17 cellular contexts compared by ENCODE assay signal in genomic region chr22:23277583-23278295, GRCh38.
A peak's percentile ranks its signal among the peaks of the same experiment; 100 is the strongest.
DNase-seq lines count a peak whose midpoint lies in the region; ATAC-seq and TF ChIP-seq lines count a peak whose summit lies in the region.
"Had no signal": no experiment of that assay in that cellular context is flagged by ENCODE, and none has a peak within 500 bp of the region (broad histone marks: within the 10 kb centered on the region; RNA-seq: fewer than 3 reads in every experiment).

No MANE protein-coding gene starts in this region.

- no peak for ATAC-seq in RWPE2 (ENCODE audit: low read depth)
- ATAC-seq in stimulated activated effector memory CD8-positive, alpha-beta T cell treated with anti-CD3 and anti-CD28 coated beads, Interleukin-12 subunit alpha, Interleukin-12 subunit beta, amount 100 ng/mL, for 72 hours, result no peak
- ATAC-seq in GM18867 (IDR thresholded peaks at IDR 0.05; ENCODE audit: unreplicated experiment), result no peak
- ATAC-seq: left lung had no signal

- CTCF ChIA-PET in Calu3 (lab: Charles Lee), result no interaction called here

- intact Hi-C loops in Calu3 (cut with micrococcal nuclease; ENCODE audit: unreplicated experiment), result no loop called here

- H3K4me3 Mint-ChIP-seq in Calu3 (ENCODE audit: low read depth, unreplicated experiment), result no peak overlapping the region
- no peak overlapping the region for H3K4me3 Mint-ChIP-seq in stimulated activated effector memory CD8-positive, alpha-beta T cell treated with anti-CD3 and anti-CD28 coated beads, Interleukin-12 subunit alpha, Interleukin-12 subunit beta, amount 100 ng/mL, for 72 hours
- H3K4me3 Mint-ChIP-seq: activated B cell treated with CpG ODN at 0.5 μM for 24 hours; activated naive CD4-positive, alpha-beta T cell treated with anti-CD3 and anti-CD28 coated beads, Interleukin-2, amount 50 U/mL, for 24 hours; dendritic cell treated with granulocyte-macrophage colony-stimulating factor and Interleukin-4, amounts not matched to agents 40 ng/mL and 50 ng/mL, for 4 days; T-helper 1 cell treated with Interleukin-12 subunit alpha and Interleukin-12 subunit beta and Interleukin-4 antibody, amounts not matched to agents 30 μg/mL and 1 μg/mL, for 36 hours had no signal

- DNase-seq in Calu3, result no peak
- DNase-seq in RWPE2 (ENCODE audit: low spot score), result no peak
- DNase-seq in epithelial cell of prostate (ENCODE audit: low read depth, low spot score), result no peak
- DNase-seq in stimulated activated effector memory CD8-positive, alpha-beta T cell treated with anti-CD3 and anti-CD28 coated beads, Interleukin-12 subunit alpha, Interleukin-12 subunit beta, amount 100 ng/mL, for 72 hours (ENCODE audit: low spot score in 2 of 2), result no peak
- DNase-seq in stimulated activated CD4-positive, alpha-beta T cell treated with anti-CD3 and anti-CD28 coated beads, Interleukin-4, amount 100 ng/mL, for 4 hours, result no peak
- no peak for DNase-seq in NCI-H1436 (lab: John Stamatoyannopoulos, UW)
- DNase-seq: DMS153, GF-D8, left lung, NCI-H1105 treated with DMSO at 0.1 percent for 48 hours, NCI-H526, SIG-M5 had no signal

- no peak overlapping the region for H3K4me3 ChIP-seq in RWPE2 (ENCODE audit: severe bottlenecking)
- H3K4me3 ChIP-seq: left lung had no signal

- peaks cover 41% of the 10 kb centered on the region for H3K4me1 Mint-ChIP-seq in Calu3 (ENCODE audit: low read depth, unreplicated experiment)
- H3K4me1 Mint-ChIP-seq in stimulated activated effector memory CD8-positive, alpha-beta T cell treated with anti-CD3 and anti-CD28 coated beads, Interleukin-12 subunit alpha, Interleukin-12 subunit beta, amount 100 ng/mL, for 72 hours, result peaks cover 42% of the 10 kb centered on the region

- H3K4me1 ChIP-seq in RWPE2 (ENCODE audit: insufficient read depth, poor library complexity, severe bottlenecking), result peaks cover 41% of the 10 kb centered on the region

- TF ChIP-seq CTCF in Calu3 (IDR thresholded peaks at IDR 0.05; ENCODE audit: unreplicated experiment), result no peak
- no peak for TF ChIP-seq CTCF in RWPE2 (IDR thresholded peaks at IDR 0.05; ENCODE audit: poor library complexity, severe bottlenecking)

- peaks cover 68% of the 10 kb centered on the region for H3K36me3 ChIP-seq in RWPE2 (ENCODE audit: low read depth)

- H3K27ac ChIP-seq in RWPE2 (ENCODE audit: poor library complexity, severe bottlenecking) (peak overlapping the region; percentile 77), epithelial cell of prostate (peak overlapping the region; percentile 75)

- peak overlapping the region; percentile 69 for H3K27ac Mint-ChIP-seq in Calu3 (ENCODE audit: unreplicated experiment)
- peak overlapping the region; percentile 54 for H3K27ac Mint-ChIP-seq in stimulated activated effector memory CD8-positive, alpha-beta T cell treated with anti-CD3 and anti-CD28 coated beads, Interleukin-12 subunit alpha, Interleukin-12 subunit beta, amount 100 ng/mL, for 72 hours
- H3K27ac Mint-ChIP-seq: activated B cell treated with CpG ODN at 0.5 μM for 24 hours; activated naive CD4-positive, alpha-beta T cell treated with anti-CD3 and anti-CD28 coated beads, Interleukin-2, amount 50 U/mL, for 24 hours; dendritic cell treated with granulocyte-macrophage colony-stimulating factor and Interleukin-4, amounts not matched to agents 40 ng/mL and 50 ng/mL, for 4 days had no signal

- no peaks in the 10 kb centered on the region for H3K27me3 Mint-ChIP-seq in Calu3 (ENCODE audit: unreplicated experiment)
- H3K27me3 Mint-ChIP-seq: activated naive CD4-positive, alpha-beta T cell treated with anti-CD3 and anti-CD28 coated beads, Interleukin-2, amount 50 U/mL, for 24 hours; dendritic cell treated with granulocyte-macrophage colony-stimulating factor and Interleukin-4, amounts not matched to agents 40 ng/mL and 50 ng/mL, for 4 days had no signal

- no peaks in the 10 kb centered on the region for H3K27me3 ChIP-seq in RWPE2 (ENCODE audit: insufficient read depth, poor library complexity, severe bottlenecking)
- H3K27me3 ChIP-seq: left lung had no signal

- H3K36me3 Mint-ChIP-seq in Calu3 (ENCODE audit: insufficient read depth, unreplicated experiment), result peaks cover 55% of the 10 kb centered on the region
- peaks cover 20% of the 10 kb centered on the region for H3K36me3 Mint-ChIP-seq in stimulated activated effector memory CD8-positive, alpha-beta T cell treated with anti-CD3 and anti-CD28 coated beads, Interleukin-12 subunit alpha, Interleukin-12 subunit beta, amount 100 ng/mL, for 72 hours

- peaks cover 7% of the 10 kb centered on the region for H3K9me3 ChIP-seq in RWPE2 (ENCODE audit: severe bottlenecking)
- H3K9me3 ChIP-seq: left lung had no signal

- no peaks in the 10 kb centered on the region for H3K9me3 Mint-ChIP-seq in Calu3 (ENCODE audit: low read depth, unreplicated experiment)
- H3K9me3 Mint-ChIP-seq in stimulated activated effector memory CD8-positive, alpha-beta T cell treated with anti-CD3 and anti-CD28 coated beads, Interleukin-12 subunit alpha, Interleukin-12 subunit beta, amount 100 ng/mL, for 72 hours, result no peaks in the 10 kb centered on the region
- H3K9me3 Mint-ChIP-seq: activated B cell treated with CpG ODN at 0.5 μM for 24 hours; activated naive CD4-positive, alpha-beta T cell treated with anti-CD3 and anti-CD28 coated beads, Interleukin-2, amount 50 U/mL, for 24 hours; dendritic cell treated with granulocyte-macrophage colony-stimulating factor and Interleukin-4, amounts not matched to agents 40 ng/mL and 50 ng/mL, for 4 days; T-helper 1 cell treated with Interleukin-12 subunit alpha and Interleukin-12 subunit beta and Interleukin-4 antibody, amounts not matched to agents 30 μg/mL and 1 μg/mL, for 36 hours had no signal

- BruUV-seq in Calu3 (replicated peaks; lab: Mats Ljungman, UMichigan), result no TSS peak
